7 cellular contexts compared by ENCODE assay signal in the genomic region with DNA sequence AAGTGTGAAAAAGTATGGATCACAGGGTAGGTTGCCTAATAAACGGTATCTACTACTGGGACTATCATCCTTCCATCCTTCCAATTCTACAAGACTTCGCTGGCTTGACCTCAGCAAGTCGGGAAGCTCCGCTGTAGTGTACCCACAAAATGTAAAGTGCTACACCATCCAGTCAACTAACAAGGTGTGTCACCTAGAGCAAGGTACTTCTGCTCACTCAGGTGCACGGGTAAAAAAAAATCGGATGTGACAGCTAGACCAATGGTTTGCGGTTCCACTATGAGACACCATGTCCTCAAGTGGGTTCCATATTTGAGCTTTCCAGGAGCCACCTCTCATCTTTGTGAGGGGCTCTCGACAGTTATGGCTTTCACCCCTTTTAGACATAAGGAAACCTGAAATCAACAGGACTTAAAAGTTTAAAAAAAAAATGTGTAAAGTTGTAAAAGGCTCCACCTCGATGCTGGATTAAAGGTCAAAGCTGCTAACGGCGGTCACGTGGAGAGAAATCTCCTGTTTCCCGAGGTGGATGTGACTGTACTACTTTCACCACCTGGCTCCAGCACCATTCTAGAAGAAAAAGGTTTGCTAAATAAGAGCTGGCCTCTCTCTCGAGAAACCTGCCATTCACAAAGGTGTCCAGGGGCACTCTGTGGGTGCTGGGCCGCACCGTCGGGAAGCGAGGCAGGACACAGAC.
DNase-seq lines count a peak whose midpoint lies in the region; ATAC-seq and TF ChIP-seq lines count a peak whose summit lies in the region.

No MANE protein-coding gene starts in this region.

- H3K36me3 Mint-ChIP-seq in nephron progenitor cell (ENCODE audit: low read depth) = peaks cover 42% of the 10 kb centered on the region

- H3K4me3 ChIP-seq in NB4 (ENCODE audit: low read depth, low read length) (peak overlapping the region; percentile 82), coronary artery (peak overlapping the region; percentile 90)

- H3K4me3 Mint-ChIP-seq in nephron progenitor cell = peak overlapping the region; percentile 90

- H3K9me3 Mint-ChIP-seq in nephron progenitor cell = no peaks in the 10 kb centered on the region

- TF ChIP-seq CTCF in NB4 (IDR thresholded peaks at IDR 0.05; ENCODE audit: low read depth, low read length) (no peak), coronary artery (IDR thresholded peaks at IDR 0.05) (no peak), nephron progenitor cell (IDR thresholded peaks at IDR 0.05) (no peak)

- peak overlapping the region; percentile 79 for H3K27ac Mint-ChIP-seq in nephron progenitor cell

- H3K27ac ChIP-seq in coronary artery = peak overlapping the region; percentile 76 to 91

- ATAC-seq in GM19395 (IDR thresholded peaks at IDR 0.05; ENCODE audit: unreplicated experiment) (peak; percentile 19), HG03135 (IDR thresholded peaks at IDR 0.05; ENCODE audit: unreplicated experiment) (no peak)

- peak; percentile 25 for DNase-seq in NB4 (ENCODE audit: low read depth)
- no peak for DNase-seq in coronary artery (ENCODE audit: low spot score)
- no peak for DNase-seq in nephron progenitor cell
- no peak for DNase-seq in Ammon's horn (ENCODE audit: low spot score)
- no peak for DNase-seq in NCI-H1436 treated with DMSO at 0.1 percent for 48 hours (lab: John Stamatoyannopoulos, UW)

- H3K27me3 Mint-ChIP-seq in nephron progenitor cell (ENCODE audit: low read depth, poor library complexity) = no peaks in the 10 kb centered on the region

- peaks cover 67% of the 10 kb centered on the region for H3K4me1 Mint-ChIP-seq in nephron progenitor cell

- no peak for TF ChIP-seq POLR2A in NB4 (IDR thresholded peaks at IDR 0.05; ENCODE audit: extremely low read depth, insufficient read length)
